Comparison of ENCODE assay signal across 23 cellular contexts in genomic region chr5:164204338-164204946, GRCh38.
DNase-seq lines count a peak whose midpoint lies in the region; ATAC-seq, FAIRE-seq and TF ChIP-seq lines count a peak whose summit lies in the region.
"Had no signal": no experiment of that assay in that cellular context is flagged by ENCODE, and none has a peak within 500 bp of the region (broad histone marks: within the 10 kb centered on the region; RNA-seq: fewer than 3 reads in every experiment).

No MANE protein-coding gene starts in this region.

- H3K27me3 Mint-ChIP-seq in natural killer cell (ENCODE audit: low read depth in 2 of 2), result no peaks in the 10 kb centered on the region
- H3K27me3 Mint-ChIP-seq: naive thymus-derived CD4-positive, alpha-beta T cell; stimulated activated memory B cell treated with anti-CD40 and anti-IgM and Interleukin-4, amounts not matched to agents 10 μg/mL and 1 μg/mL and 100 μg/mL, for 72 hours had no signal

- 70 to 80% (median 72%) methylated on average over 4 of the region's 4 CpGs for WGBS in adrenal gland, 4 donors

- peak overlapping the region; percentile 15; the same call in 1 of the 2 replicates for H3K4me3 ChIP-seq in ACC112 (ENCODE audit: low read depth, low read length)
- H3K4me3 ChIP-seq in bronchial epithelial cell (ENCODE audit: low read depth, low read length), result no peak overlapping the region
- H3K4me3 ChIP-seq in foreskin fibroblast (ENCODE audit: low read depth in 1 of 2, low read length in 2 of 2), result no peak overlapping the region
- H3K4me3 ChIP-seq in adrenal gland, result no peak overlapping the region
- H3K4me3 ChIP-seq: lower lobe of right lung, psoas muscle had no signal

- no peaks in the 10 kb centered on the region for H3K27me3 ChIP-seq in ACC112 (ENCODE audit: insufficient read depth, low read length)
- H3K27me3 ChIP-seq in bronchial epithelial cell (ENCODE audit: control insufficient read depth, insufficient read depth, low read length), result no peaks in the 10 kb centered on the region
- no peaks in the 10 kb centered on the region for H3K27me3 ChIP-seq in adrenal gland

- H3K9me3 Mint-ChIP-seq in natural killer cell, result peaks cover 9 to 12% of the 10 kb centered on the region in 2 donors
- H3K9me3 Mint-ChIP-seq: CD14-positive monocyte; T-helper 1 cell treated with Interleukin-12 subunit alpha and Interleukin-12 subunit beta and Interleukin-4 antibody, amounts not matched to agents 30 μg/mL and 1 μg/mL, for 36 hours had no signal

- H3K79me2 ChIP-seq in ACC112 (ENCODE audit: control insufficient read depth, insufficient read depth, low read length, unreplicated experiment), result no peaks in the 10 kb centered on the region

- FAIRE-seq in bronchial epithelial cell (lab: Jason Lieb, UNC), result no peak

- TF ChIP-seq POLR2A in adrenal gland (IDR thresholded peaks at IDR 0.05), result no peak

- ATAC-seq in HG02973 (IDR thresholded peaks at IDR 0.05; ENCODE audit: unreplicated experiment) (no peak), natural killer cell (no peak)
- ATAC-seq: lower lobe of right lung; naive thymus-derived CD4-positive, alpha-beta T cell; psoas muscle; stimulated activated memory B cell treated with anti-CD40 and anti-IgM and Interleukin-4, amounts not matched to agents 10 μg/mL and 1 μg/mL and 100 μg/mL, for 72 hours had no signal

- H3K4me3 Mint-ChIP-seq in natural killer cell, result no peak overlapping the region
- H3K4me3 Mint-ChIP-seq: brain; CD14-positive monocyte; naive thymus-derived CD4-positive, alpha-beta T cell; stimulated activated memory B cell treated with anti-CD40 and anti-IgM and Interleukin-4, amounts not matched to agents 10 μg/mL and 1 μg/mL and 100 μg/mL, for 72 hours; T-helper 1 cell treated with Interleukin-12 subunit alpha and Interleukin-12 subunit beta and Interleukin-4 antibody, amounts not matched to agents 30 μg/mL and 1 μg/mL, for 36 hours had no signal

- TF ChIP-seq CTCF in bronchial epithelial cell (IDR thresholded peaks at IDR 0.05; ENCODE audit: insufficient read depth, low read length, severe bottlenecking) (no peak), foreskin fibroblast (IDR thresholded peaks at IDR 0.05; ENCODE audit: low read depth, low read length) (no peak), natural killer cell (IDR thresholded peaks at IDR 0.05) (no peak), adrenal gland (IDR thresholded peaks at IDR 0.05) (no peak)

- intact Hi-C loops in natural killer cell (cut with micrococcal nuclease), result no loop called here
- intact Hi-C loops in adrenal gland (cut with DNase I), result no loop called here

- H3K27ac Mint-ChIP-seq in natural killer cell, result no peak overlapping the region
- H3K27ac Mint-ChIP-seq: CD14-positive monocyte; naive thymus-derived CD4-positive, alpha-beta T cell; stimulated activated memory B cell treated with anti-CD40 and anti-IgM and Interleukin-4, amounts not matched to agents 10 μg/mL and 1 μg/mL and 100 μg/mL, for 72 hours; T-helper 1 cell treated with Interleukin-12 subunit alpha and Interleukin-12 subunit beta and Interleukin-4 antibody, amounts not matched to agents 30 μg/mL and 1 μg/mL, for 36 hours had no signal

- peak; percentile 72 for DNase-seq in NCI-H226
- peak; percentile 90 for DNase-seq in bronchial epithelial cell (ENCODE audit: low read depth)
- peak; percentile 6 to 44 for DNase-seq in foreskin fibroblast
- no peak for DNase-seq in natural killer cell
- no peak for DNase-seq in adrenal gland
- DNase-seq in central memory CD4-positive, alpha-beta T cell, result no peak
- DNase-seq: 8988T; activated CD4-positive, CD25-positive, alpha-beta regulatory T cell; activated CD8-positive, alpha-beta memory T cell treated with anti-CD3 and anti-CD28 coated beads for 24 hours; activated effector memory CD4-positive, alpha-beta T cell treated with Interleukin-2 at 50 U/mL for 16 hours; Karpas-422; lower lobe of right lung; naive thymus-derived CD4-positive, alpha-beta T cell; NCI-H1436 treated with DMSO at 0.1 percent for 48 hours; psoas muscle; stimulated activated CD4-positive, alpha-beta T cell treated with anti-CD3 and anti-CD28 coated beads, Interleukin-12 subunit alpha, Interleukin-12 subunit beta, amount 100 ng/mL, for 4 hours; trophoblast cell had no signal

- H3K36me3 Mint-ChIP-seq in natural killer cell, result no peaks in the 10 kb centered on the region
- H3K36me3 Mint-ChIP-seq: brain; CD14-positive monocyte; naive thymus-derived CD4-positive, alpha-beta T cell; stimulated activated memory B cell treated with anti-CD40 and anti-IgM and Interleukin-4, amounts not matched to agents 10 μg/mL and 1 μg/mL and 100 μg/mL, for 72 hours had no signal

- no peaks in the 10 kb centered on the region for H3K4me1 Mint-ChIP-seq in natural killer cell
- H3K4me1 Mint-ChIP-seq: CD14-positive monocyte; naive thymus-derived CD4-positive, alpha-beta T cell; stimulated activated memory B cell treated with anti-CD40 and anti-IgM and Interleukin-4, amounts not matched to agents 10 μg/mL and 1 μg/mL and 100 μg/mL, for 72 hours had no signal

- H3K36me3 ChIP-seq in ACC112 (ENCODE audit: insufficient read depth, low read length), result no peaks in the 10 kb centered on the region
- H3K36me3 ChIP-seq in bronchial epithelial cell (ENCODE audit: control insufficient read depth, insufficient read depth, low read length), result no peaks in the 10 kb centered on the region
- no peaks in the 10 kb centered on the region for H3K36me3 ChIP-seq in adrenal gland (replicated peaks in 1 of 2)
- H3K36me3 ChIP-seq: lower lobe of right lung had no signal

- H2AFZ ChIP-seq in ACC112 (ENCODE audit: low read length, unreplicated experiment), result peak overlapping the region; percentile 88

- H3K4me1 ChIP-seq in ACC112 (ENCODE audit: control insufficient read depth, insufficient read depth, low read length, unreplicated experiment), result peaks cover 46% of the 10 kb centered on the region
- H3K4me1 ChIP-seq in adrenal gland (replicated peaks in 1 of 2), result no peaks in the 10 kb centered on the region
- H3K4me1 ChIP-seq: lower lobe of right lung, psoas muscle had no signal

- peak overlapping the region; percentile 96 for H3K27ac ChIP-seq in ACC112 (ENCODE audit: low read depth, low read length)
- no peak overlapping the region for H3K27ac ChIP-seq in adrenal gland
- H3K27ac ChIP-seq: lower lobe of right lung, psoas muscle had no signal

- no peaks in the 10 kb centered on the region for H3K9me3 ChIP-seq in adrenal gland (replicated peaks in 1 of 3)
- H3K9me3 ChIP-seq: lower lobe of right lung, psoas muscle had no signal

Comparison
In these comparisons a context has a peak if more than half of its experiments do, and no peak if none do; other contexts are left out.
1. DNase-seq: peak in NCI-H226 (single experiment), bronchial epithelial cell (single experiment) and foreskin fibroblast (2 of 2); none in natural killer cell (single experiment), adrenal gland (0 of 7) and central memory CD4-positive, alpha-beta T cell (single experiment).